ENCODE assay signal across 19 cellular contexts in genomic region chr13:49023441-49023840, GRCh38. TPM values are rescaled to one million over a fixed set of nuclear protein-coding genes. Genes with fewer than 3 reads are reported as not detected.
DNase-seq lines count a peak whose midpoint lies in the region; ATAC-seq, FAIRE-seq and TF ChIP-seq lines count a peak whose summit lies in the region.
"Had no signal": no experiment of that assay in that cellular context is flagged by ENCODE, and none has a peak within 500 bp of the region (broad histone marks: within the 10 kb centered on the region; RNA-seq: fewer than 3 reads in every experiment).

No MANE protein-coding gene starts in this region.

- no peaks in the 10 kb centered on the region for H3K27me3 Mint-ChIP-seq in activated CD4-positive, alpha-beta T cell treated with anti-CD3 and anti-CD28 coated beads, Interleukin-2, amount 10 ng/mL, durations not matched to agents 7 days and 5 days
- H3K27me3 Mint-ChIP-seq: central memory CD8-positive, alpha-beta T cell had no signal

- no peaks in the 10 kb centered on the region for H3K27me3 ChIP-seq in bronchial epithelial cell (ENCODE audit: control insufficient read depth, insufficient read depth, low read length)
- H3K27me3 ChIP-seq: gastrocnemius medialis, right atrium auricular region had no signal

- intact Hi-C loops in cardiac septum (cut with DNase I), result no loop called here

- peaks cover 38% of the 10 kb centered on the region for H3K36me3 Mint-ChIP-seq in activated CD4-positive, alpha-beta T cell treated with anti-CD3 and anti-CD28 coated beads, Interleukin-2, amount 10 ng/mL, durations not matched to agents 7 days and 5 days (ENCODE audit: low read depth)
- H3K36me3 Mint-ChIP-seq in stimulated activated effector memory CD8-positive, alpha-beta T cell treated with anti-CD3 and anti-CD28 coated beads, Interleukin-12 subunit alpha, Interleukin-12 subunit beta, amount 100 ng/mL, for 72 hours, result peaks cover 11% of the 10 kb centered on the region

- peaks cover 1% of the 10 kb centered on the region for H3K4me1 Mint-ChIP-seq in activated CD4-positive, alpha-beta T cell treated with anti-CD3 and anti-CD28 coated beads, Interleukin-2, amount 10 ng/mL, durations not matched to agents 7 days and 5 days
- peaks cover 11% of the 10 kb centered on the region for H3K4me1 Mint-ChIP-seq in stimulated activated effector memory CD8-positive, alpha-beta T cell treated with anti-CD3 and anti-CD28 coated beads, Interleukin-12 subunit alpha, Interleukin-12 subunit beta, amount 100 ng/mL, for 72 hours
- H3K4me1 Mint-ChIP-seq: CD14-positive monocyte had no signal

- TF ChIP-seq CTCF in bronchial epithelial cell (IDR thresholded peaks at IDR 0.05; ENCODE audit: insufficient read depth, low read length, severe bottlenecking), result no peak

- POLR2A ChIA-PET in activated CD4-positive, alpha-beta T cell treated with anti-CD3 and anti-CD28 coated beads, Interleukin-2, amount 10 ng/mL, durations not matched to agents 7 days and 5 days (lab: Charles Lee), result no interaction called here

- H3K4me3 ChIP-seq in bronchial epithelial cell (ENCODE audit: low read depth, low read length), result no peak overlapping the region
- H3K4me3 ChIP-seq: gastrocnemius medialis, right atrium auricular region had no signal

- H3K9me3 Mint-ChIP-seq in activated CD4-positive, alpha-beta T cell treated with anti-CD3 and anti-CD28 coated beads, Interleukin-2, amount 10 ng/mL, durations not matched to agents 7 days and 5 days, result peaks cover 14% of the 10 kb centered on the region
- H3K9me3 Mint-ChIP-seq in stimulated activated effector memory CD8-positive, alpha-beta T cell treated with anti-CD3 and anti-CD28 coated beads, Interleukin-12 subunit alpha, Interleukin-12 subunit beta, amount 100 ng/mL, for 72 hours, result no peaks in the 10 kb centered on the region
- H3K9me3 Mint-ChIP-seq: central memory CD8-positive, alpha-beta T cell had no signal

- CTCF ChIA-PET in activated CD4-positive, alpha-beta T cell treated with anti-CD3 and anti-CD28 coated beads, Interleukin-2, amount 10 ng/mL, durations not matched to agents 7 days and 5 days (lab: Charles Lee), result no interaction called here

- DNase-seq in AG08396 (ENCODE audit: low spot score) (peak; percentile 52), HTR-8/SVneo (ENCODE audit: insufficient read length, low spot score) (peak; percentile 9), bronchial epithelial cell (ENCODE audit: low read depth) (peak; percentile 87), cardiac septum (ENCODE audit: low spot score) (no peak), NCI-H82 treated with DMSO at 0.1 percent for 48 hours (lab: John Stamatoyannopoulos, UW; ENCODE audit: unreplicated experiment) (no peak)
- DNase-seq in activated CD4-positive, alpha-beta T cell treated with anti-CD3 and anti-CD28 coated beads, Interleukin-2, amount 10 ng/mL, durations not matched to agents 7 days and 5 days, result no peak
- DNase-seq in stimulated activated effector memory CD8-positive, alpha-beta T cell treated with anti-CD3 and anti-CD28 coated beads, Interleukin-12 subunit alpha, Interleukin-12 subunit beta, amount 100 ng/mL, for 72 hours (ENCODE audit: low spot score in 2 of 2), result no peak
- DNase-seq: activated gamma-delta T cell treated with Interleukin-2 at 50 U/mL for 16 hours; gastrocnemius medialis; GF-D8; H9; kidney; NCI-H1417; NCI-H510A; stimulated activated naive CD8-positive, alpha-beta T cell treated with anti-CD3 and anti-CD28 coated beads, Interleukin-15, Interleukin-2, amounts not matched to agents 100 U/mL and 50 U/mL, for 24 hours had no signal

- H3K36me3 ChIP-seq in bronchial epithelial cell (ENCODE audit: control insufficient read depth, insufficient read depth, low read length), result no peaks in the 10 kb centered on the region
- H3K36me3 ChIP-seq: right atrium auricular region had no signal

- H3K4me3 Mint-ChIP-seq in activated CD4-positive, alpha-beta T cell treated with anti-CD3 and anti-CD28 coated beads, Interleukin-2, amount 10 ng/mL, durations not matched to agents 7 days and 5 days, result no peak overlapping the region
- H3K4me3 Mint-ChIP-seq in stimulated activated effector memory CD8-positive, alpha-beta T cell treated with anti-CD3 and anti-CD28 coated beads, Interleukin-12 subunit alpha, Interleukin-12 subunit beta, amount 100 ng/mL, for 72 hours, result no peak overlapping the region
- H3K4me3 Mint-ChIP-seq: CD14-positive monocyte; central memory CD8-positive, alpha-beta T cell; H9 had no signal

- ATAC-seq in stimulated activated effector memory CD8-positive, alpha-beta T cell treated with anti-CD3 and anti-CD28 coated beads, Interleukin-12 subunit alpha, Interleukin-12 subunit beta, amount 100 ng/mL, for 72 hours, result no peak
- ATAC-seq: gastrocnemius medialis; stimulated activated naive CD8-positive, alpha-beta T cell treated with anti-CD3 and anti-CD28 coated beads, Interleukin-15, Interleukin-2, amounts not matched to agents 100 U/mL and 50 U/mL, for 24 hours had no signal

- FAIRE-seq in HTR-8/SVneo (lab: Jason Lieb, UNC), result no peak
- no peak for FAIRE-seq in bronchial epithelial cell (lab: Jason Lieb, UNC)
- FAIRE-seq in islet of Langerhans (lab: Jason Lieb, UNC), result peak; percentile 90

- H3K27ac Mint-ChIP-seq in activated CD4-positive, alpha-beta T cell treated with anti-CD3 and anti-CD28 coated beads, Interleukin-2, amount 10 ng/mL, durations not matched to agents 7 days and 5 days, result no peak overlapping the region
- no peak overlapping the region for H3K27ac Mint-ChIP-seq in stimulated activated effector memory CD8-positive, alpha-beta T cell treated with anti-CD3 and anti-CD28 coated beads, Interleukin-12 subunit alpha, Interleukin-12 subunit beta, amount 100 ng/mL, for 72 hours
- H3K27ac Mint-ChIP-seq: CD14-positive monocyte, H9 had no signal

RNA-seq across cellular contexts. Expression of gene FNDC3A, which starts 47.7 kb away (rescaled TPM):
- total RNA-seq in bronchial epithelial cell, result 23.0 and 24.0 TPM in 2 replicates
- 27.3 TPM for total RNA-seq in cardiac septum
- 10 to 100 TPM; 24.1 to 28.1 TPM for total RNA-seq in activated CD4-positive, alpha-beta T cell treated with anti-CD3 and anti-CD28 coated beads, Interleukin-2, amount 10 ng/mL, durations not matched to agents 7 days and 5 days

Comparison
In these comparisons a context has a peak if more than half of its experiments do, and no peak if none do; other contexts are left out.
1. DNase-seq: peak in AG08396 (single experiment), HTR-8/SVneo (single experiment) and bronchial epithelial cell (single experiment); none in cardiac septum (single experiment), activated CD4-positive, alpha-beta T cell treated with anti-CD3 and anti-CD28 coated beads, Interleukin-2, amount 10 ng/mL, durations not matched to agents 7 days and 5 days (single experiment), stimulated activated effector memory CD8-positive, alpha-beta T cell treated with anti-CD3 and anti-CD28 coated beads, Interleukin-12 subunit alpha, Interleukin-12 subunit beta, amount 100 ng/mL, for 72 hours (0 of 2) and NCI-H82 treated with DMSO at 0.1 percent for 48 hours (single experiment).